Comparison of ENCODE assay signal across 8 cellular contexts in the genomic region with DNA sequence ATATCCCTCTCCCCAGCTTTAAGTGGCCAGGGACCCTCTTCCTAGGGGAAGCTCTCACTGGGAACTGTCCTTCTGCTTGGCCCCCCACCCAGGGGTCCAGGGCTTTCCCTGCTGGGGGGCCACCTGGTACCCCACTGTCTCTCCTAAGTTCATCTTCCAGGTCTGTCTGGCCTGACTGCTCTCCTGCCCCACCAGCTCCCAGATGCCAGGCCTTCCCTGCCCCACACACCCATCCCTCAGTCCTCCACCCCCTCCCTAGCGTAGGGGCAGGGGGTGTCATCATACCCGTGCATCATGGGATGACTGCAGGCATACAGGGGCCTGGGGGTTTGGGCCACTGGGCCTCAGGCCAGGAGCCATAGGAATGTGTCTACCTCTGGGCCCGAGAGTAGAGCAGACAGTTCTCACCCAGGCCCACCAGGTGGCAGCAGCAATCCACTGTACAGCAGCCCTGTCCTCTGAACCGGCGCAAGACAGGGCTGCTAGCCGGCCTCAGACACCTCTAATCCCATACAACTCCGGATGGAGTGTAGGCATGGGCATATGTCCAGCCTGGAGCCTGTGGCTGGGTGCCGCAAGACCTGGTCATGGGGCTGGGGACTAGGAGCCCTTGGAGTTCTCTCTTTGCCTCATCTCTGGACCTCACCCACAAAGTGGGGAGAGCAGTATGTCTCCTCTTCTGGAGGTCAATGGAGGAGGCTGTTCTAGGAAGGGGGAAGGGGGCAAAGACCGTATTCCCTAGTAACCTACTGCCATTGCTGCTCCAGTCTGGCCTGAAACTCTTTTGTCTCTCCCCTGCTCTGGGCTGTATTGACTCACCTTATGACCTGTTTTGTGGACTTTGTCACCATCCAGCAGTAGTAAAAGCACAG. TPM values are rescaled to one million over a fixed set of nuclear protein-coding genes. Genes with fewer than 3 reads are reported as not detected.
DNase-seq lines count a peak whose midpoint lies in the region; ATAC-seq and TF ChIP-seq lines count a peak whose summit lies in the region.

No MANE protein-coding gene starts in this region.

- no peak overlapping the region for H3K27ac Mint-ChIP-seq in activated B cell treated with CpG ODN at 0.5 μM for 24 hours

- peaks cover 15% of the 10 kb centered on the region for H3K27me3 Mint-ChIP-seq in activated B cell treated with CpG ODN at 0.5 μM for 24 hours

- CTCF ChIA-PET in activated B cell treated with CpG ODN at 0.5 μM for 24 hours (lab: Charles Lee) = interaction anchor here (0.9 to 3.7 kb wide), 9 partner anchors 9 to 240 kb away, joined by 3 to 37 read pairs (median 5); a partner anchor contains a TSS

- H3K4me1 Mint-ChIP-seq in activated B cell treated with CpG ODN at 0.5 μM for 24 hours = peaks cover 4% of the 10 kb centered on the region

- POLR2A ChIA-PET in activated B cell treated with CpG ODN at 0.5 μM for 24 hours (lab: Charles Lee) = interaction anchor here (0.7 kb wide), 1 partner anchor 209 kb away, joined by 3 read pairs; no protein-coding TSS in a partner anchor

- intact Hi-C loops in activated B cell treated with CpG ODN at 0.5 μM for 24 hours (cut with micrococcal nuclease) = loop anchor here (1.0 to 10.0 kb wide), 7 partner anchors 10 to 560 kb away; a partner anchor contains a TSS

- no peaks in the 10 kb centered on the region for H3K9me3 Mint-ChIP-seq in activated B cell treated with CpG ODN at 0.5 μM for 24 hours

- H3K36me3 Mint-ChIP-seq in activated B cell treated with CpG ODN at 0.5 μM for 24 hours (ENCODE audit: low read depth) = no peaks in the 10 kb centered on the region

- no peak overlapping the region for H3K27ac ChIP-seq in 22Rv1
- H3K27ac ChIP-seq in caudate nucleus (ENCODE audit: low read depth, low read length) = no peak overlapping the region

- TF ChIP-seq CTCF in 22Rv1 (IDR thresholded peaks at IDR 0.05) = peak; percentile 99
- TF ChIP-seq CTCF in GM13977 (IDR thresholded peaks at IDR 0.05; ENCODE audit: extremely low read depth, insufficient read depth, missing control alignments) = peak; percentile 91
- peak; percentile 53 for TF ChIP-seq CTCF in activated B cell treated with CpG ODN at 0.5 μM for 24 hours (IDR thresholded peaks at IDR 0.05)

- in situ Hi-C loops in GM13977 (cut with MboI; ENCODE audit: low pct_unique_long_range_greater_than_20kb, low sequenced_read_pairs, unreplicated experiment) = loop anchor here (10.0 kb wide), 1 partner anchor 90 kb away; a partner anchor contains a TSS

- H3K4me3 Mint-ChIP-seq in activated B cell treated with CpG ODN at 0.5 μM for 24 hours = no peak overlapping the region

- ATAC-seq in HG02943 (IDR thresholded peaks at IDR 0.05; ENCODE audit: low read depth, unreplicated experiment) (peak; percentile 65), activated B cell treated with CpG ODN at 0.5 μM for 24 hours (ENCODE audit: low read depth) (peak; percentile 98)

- DNase-seq in GM13977 (ENCODE audit: low spot score) = peak; percentile 88
- DNase-seq in NCI-H2171 treated with DMSO at 0.1 percent for 48 hours (lab: John Stamatoyannopoulos, UW) = peak; percentile 60
- peak; percentile 81 for DNase-seq in activated B cell treated with CpG ODN at 0.5 μM for 24 hours
- peak in 57 of 61 donors; percentile 28 to 86 (median 64) for DNase-seq in caudate nucleus (lab: John Stamatoyannopoulos, UW)
- peak; percentile 86 for DNase-seq in kidney tubule cell (ENCODE audit: low spot score)
- DNase-seq in stimulated activated CD4-positive, alpha-beta T cell treated with anti-CD3 and anti-CD28 coated beads, Interleukin-2, amount 100 ng/mL, for 24 hours = peak; percentile 87 to 88

RNA-seq across cellular contexts. Expression of a gene that starts 10.0 kb away (rescaled TPM):
- 101 and 108 TPM in 2 replicates for total RNA-seq in activated B cell treated with CpG ODN at 0.5 μM for 24 hours

RNA-seq across cellular contexts. Expression of a gene that starts 17.8 kb away (rescaled TPM):
- total RNA-seq in activated B cell treated with CpG ODN at 0.5 μM for 24 hours = not detected in 2 replicates

RNA-seq across cellular contexts. Expression of a gene that starts 28.6 kb away (rescaled TPM):
- total RNA-seq in activated B cell treated with CpG ODN at 0.5 μM for 24 hours = 0.46 and 0.60 TPM in 2 replicates

RNA-seq across cellular contexts. Expression of a gene that starts 36.9 kb away (rescaled TPM):
- total RNA-seq in activated B cell treated with CpG ODN at 0.5 μM for 24 hours = 40.8 and 42.4 TPM in 2 replicates

RNA-seq across cellular contexts. Expression of a gene that starts 49.9 kb away (rescaled TPM):
- total RNA-seq in activated B cell treated with CpG ODN at 0.5 μM for 24 hours = 12.2 and 12.6 TPM in 2 replicates
